2 cellular contexts compared by ENCODE assay signal in genomic region chr2:200360364-200360763, GRCh38.
TF ChIP-seq lines count a peak whose summit lies in the region.

No MANE protein-coding gene starts in this region.

TF ChIP-seq in HepG2, 621 proteins besides CTCF, POLR2A, EP300 and RAD21:
- peak; percentile 37; the same call in 1 of the 2 replicates for TF ChIP-seq POGZ (CRISPR knock-in tag; IDR thresholded peaks at IDR 0.05)
- TF ChIP-seq NFIB (CRISPR knock-in tag; IDR thresholded peaks at IDR 0.05; ENCODE audit: borderline replicate concordance) = no peak
- TF ChIP-seq RBM22 (optimal IDR thresholded peaks at IDR 0.05; ENCODE audit: low read length) = peak; percentile 80

TF ChIP-seq in WTC11, 78 proteins besides CTCF, POLR2A, EP300 and RAD21:
- TF ChIP-seq TEAD1 (CRISPR knock-in tag; IDR thresholded peaks at IDR 0.05) = 0 out of 2 replicates have a peak, but pooled peaks have one; percentile 14
- TF ChIP-seq ZNF416 (CRISPR knock-in tag; IDR thresholded peaks at IDR 0.05) = no peak
- no peak for TF ChIP-seq CREM (CRISPR knock-in tag; IDR thresholded peaks at IDR 0.05)
- TF ChIP-seq NR1H2 (CRISPR knock-in tag; IDR thresholded peaks at IDR 0.05) = no peak
- no peak for TF ChIP-seq GTF2I (CRISPR knock-in tag; conservative IDR thresholded peaks at IDR 0.05)
- TF ChIP-seq MAX (CRISPR knock-in tag; IDR thresholded peaks at IDR 0.05) = peak; percentile 49; the same call in 1 of the 2 replicates
- no peak for TF ChIP-seq MYBL2 (CRISPR knock-in tag; IDR thresholded peaks at IDR 0.05)
- TF ChIP-seq PREB (CRISPR knock-in tag; IDR thresholded peaks at IDR 0.05; ENCODE audit: borderline replicate concordance) = no peak
